ENCODE assay signal across 40 cellular contexts in the genomic region with DNA sequence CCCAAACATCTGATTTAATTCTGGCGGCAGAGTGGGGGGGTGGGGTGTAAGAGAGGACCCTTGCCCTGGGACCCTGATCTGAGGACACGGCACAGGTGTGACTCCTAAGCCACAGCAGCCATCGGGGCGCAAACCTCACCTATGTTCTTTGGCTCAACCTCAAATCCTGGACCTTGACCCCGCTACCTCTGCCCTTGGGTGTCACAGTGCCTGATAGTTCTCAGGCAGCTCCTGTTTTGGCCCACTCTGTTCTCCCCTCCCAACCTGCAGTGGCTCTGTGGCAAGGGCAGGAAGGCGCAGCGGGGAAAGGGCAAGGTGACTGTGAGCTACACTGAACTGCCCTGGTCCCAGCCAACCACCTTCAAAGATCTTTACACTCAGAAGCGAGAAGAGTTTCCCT.
"Had no signal": no experiment of that assay in that cellular context is flagged by ENCODE, and none has a peak within 500 bp of the region (broad histone marks: within the 10 kb centered on the region; RNA-seq: fewer than 3 reads in every experiment).

No MANE protein-coding gene starts in this region.

- H3K36me3 ChIP-seq: adrenal gland, ascending aorta, brain microvascular endothelial cell, breast epithelium, cardiac muscle cell had no signal

- H3K36me3 Mint-ChIP-seq: activated naive CD4-positive, alpha-beta T cell treated with anti-CD3 and anti-CD28 coated beads, Interleukin-2, amount 10 ng/mL, durations not matched to agents 7 days and 5 days; activated naive CD4-positive, alpha-beta T cell treated with anti-CD3 and anti-CD28 coated beads, Interleukin-2, amount 50 U/mL, for 24 hours; activated naive CD8-positive, alpha-beta T cell; activated naive CD8-positive, alpha-beta T cell treated with anti-CD3 and anti-CD28 coated beads for 36 hours; activated naive CD8-positive, alpha-beta T cell treated with anti-CD3 and anti-CD28 coated beads, Interleukin-2, amount 10 ng/mL, durations not matched to agents 7 days and 5 days; brain had no signal

- H3K4me1 ChIP-seq: ascending aorta, body of pancreas, breast epithelium had no signal

- H3K4me3 ChIP-seq: adrenal gland, ascending aorta, body of pancreas, breast epithelium, cardiac muscle cell had no signal

- H3K4me1 Mint-ChIP-seq: activated naive CD4-positive, alpha-beta T cell treated with anti-CD3 and anti-CD28 coated beads, Interleukin-2, amount 10 ng/mL, durations not matched to agents 7 days and 5 days; activated naive CD4-positive, alpha-beta T cell treated with anti-CD3 and anti-CD28 coated beads, Interleukin-2, amount 50 U/mL, for 24 hours; activated naive CD8-positive, alpha-beta T cell treated with anti-CD3 and anti-CD28 coated beads for 36 hours; activated naive CD8-positive, alpha-beta T cell treated with anti-CD3 and anti-CD28 coated beads, Interleukin-2, amount 10 ng/mL, durations not matched to agents 7 days and 5 days; activated naive CD8-positive, alpha-beta T cell treated with anti-CD3 and anti-CD28 coated beads, Interleukin-2, amount 50 U/mL, for 24 hours; activated T-helper 17 cell treated with anti-CD3 and anti-CD28 coated beads, Interleukin-2, amount 50 U/mL, for 72 hours; brain; central memory CD8-positive, alpha-beta T cell had no signal

- FAIRE-seq: astrocyte, bronchial epithelial cell had no signal

- H3K27ac Mint-ChIP-seq: activated naive CD4-positive, alpha-beta T cell treated with anti-CD3 and anti-CD28 coated beads for 36 hours; activated naive CD4-positive, alpha-beta T cell treated with anti-CD3 and anti-CD28 coated beads, Interleukin-2, amount 10 ng/mL, durations not matched to agents 7 days and 5 days; activated naive CD4-positive, alpha-beta T cell treated with anti-CD3 and anti-CD28 coated beads, Interleukin-2, amount 50 U/mL, for 24 hours; activated naive CD4-positive, alpha-beta T cell treated with anti-CD3 and anti-CD28 coated beads, Interleukin-2, amount 50 U/mL, for 72 hours; activated naive CD8-positive, alpha-beta T cell; activated naive CD8-positive, alpha-beta T cell treated with anti-CD3 and anti-CD28 coated beads for 36 hours; activated naive CD8-positive, alpha-beta T cell treated with anti-CD3 and anti-CD28 coated beads, Interleukin-2, amount 10 ng/mL, durations not matched to agents 7 days and 5 days; activated naive CD8-positive, alpha-beta T cell treated with anti-CD3 and anti-CD28 coated beads, Interleukin-2, amount 50 U/mL, for 24 hours; activated T-cell treated with anti-CD3 and anti-CD28 coated beads, Interleukin-2, amount 50 U/mL, for 24 hours; activated T-cell treated with anti-CD3 and anti-CD28 coated beads, Interleukin-2, amount 50 U/mL, for 72 hours; activated T-helper 1 cell treated with anti-CD3 and anti-CD28 coated beads, Interleukin-12 subunit alpha, Interleukin-12 subunit beta, Interleukin-2, Interleukin-4 antibody, amounts not matched to agents 30 ng/mL and 10 ng/mL and 1 ng/mL, durations not matched to agents 14 hours and 24 hours and 36 hours; activated T-helper 17 cell treated with anti-CD3 and anti-CD28 coated beads, Interleukin-2, amount 50 U/mL, for 72 hours; activated T-helper 2 cell treated with anti-CD3 and anti-CD28 coated beads, Interferon-gamma antibody, Interleukin-2, Interleukin-4, amounts not matched to agents 10 μg/mL and 5 μg/mL and 100 μg/mL, durations not matched to agents 14 hours and 24 hours and 36 hours had no signal

- H3K4me3 Mint-ChIP-seq: activated naive CD4-positive, alpha-beta T cell treated with anti-CD3 and anti-CD28 coated beads for 36 hours; activated naive CD4-positive, alpha-beta T cell treated with anti-CD3 and anti-CD28 coated beads, Interleukin-2, amount 10 ng/mL, durations not matched to agents 7 days and 5 days; activated naive CD4-positive, alpha-beta T cell treated with anti-CD3 and anti-CD28 coated beads, Interleukin-2, amount 50 U/mL, for 24 hours; activated naive CD8-positive, alpha-beta T cell; activated naive CD8-positive, alpha-beta T cell treated with anti-CD3 and anti-CD28 coated beads for 36 hours; activated naive CD8-positive, alpha-beta T cell treated with anti-CD3 and anti-CD28 coated beads, Interleukin-2, amount 10 ng/mL, durations not matched to agents 7 days and 5 days; activated naive CD8-positive, alpha-beta T cell treated with anti-CD3 and anti-CD28 coated beads, Interleukin-2, amount 50 U/mL, for 24 hours; activated T-cell treated with anti-CD3 and anti-CD28 coated beads, Interleukin-2, amount 50 U/mL, for 24 hours; activated T-cell treated with anti-CD3 and anti-CD28 coated beads, Interleukin-2, amount 50 U/mL, for 4 hours; activated T-cell treated with anti-CD3 and anti-CD28 coated beads, Interleukin-2, amount 50 U/mL, for 72 hours; activated T-helper 1 cell treated with anti-CD3 and anti-CD28 coated beads, Interleukin-12 subunit alpha, Interleukin-12 subunit beta, Interleukin-2, Interleukin-4 antibody, amounts not matched to agents 30 ng/mL and 10 ng/mL and 1 ng/mL, durations not matched to agents 14 hours and 24 hours and 36 hours; activated T-helper 17 cell treated with anti-CD3 and anti-CD28 coated beads, Interleukin-2, amount 50 U/mL, for 72 hours; brain; central memory CD8-positive, alpha-beta T cell had no signal

- H3K27ac ChIP-seq: adrenal gland, ascending aorta, body of pancreas, brain microvascular endothelial cell, breast epithelium, cardiac muscle cell had no signal

- ATAC-seq: activated naive CD4-positive, alpha-beta T cell treated with anti-CD3 and anti-CD28 coated beads, Interleukin-2, amount 50 U/mL, for 72 hours; activated naive CD8-positive, alpha-beta T cell treated with anti-CD3 and anti-CD28 coated beads, Interleukin-2, amount 50 U/mL, for 24 hours; activated T-cell treated with anti-CD3 and anti-CD28 coated beads, Interleukin-2, amount 50 U/mL, for 4 hours; activated T-cell treated with anti-CD3 and anti-CD28 coated beads, Interleukin-2, amount 50 U/mL, for 72 hours; activated T-helper 17 cell treated with anti-CD3 and anti-CD28 coated beads, Interleukin-2, amount 50 U/mL, for 72 hours; body of pancreas had no signal

- DNase-seq: activated effector memory CD4-positive, alpha-beta T cell treated with anti-CD3 and anti-CD28 coated beads, Interleukin-2, amount 50 U/mL, for 16 hours; activated effector memory CD4-positive, alpha-beta T cell treated with Interleukin-2 at 50 U/mL for 16 hours; activated gamma-delta T cell; activated gamma-delta T cell treated with Interleukin-2 at 50 U/mL for 16 hours; activated naive CD4-positive, alpha-beta T cell; activated naive CD4-positive, alpha-beta T cell treated with anti-CD3 and anti-CD28 coated beads for 36 hours; activated naive CD4-positive, alpha-beta T cell treated with anti-CD3 and anti-CD28 coated beads, Interleukin-2, amount 10 ng/mL, durations not matched to agents 7 days and 5 days; activated naive CD4-positive, alpha-beta T cell treated with anti-CD3 and anti-CD28 coated beads, Interleukin-2, amount 50 U/mL, for 16 hours; activated naive CD4-positive, alpha-beta T cell treated with Interleukin-2 at 50 U/mL for 16 hours; activated naive CD8-positive, alpha-beta T cell treated with anti-CD3 and anti-CD28 coated beads for 36 hours; activated naive CD8-positive, alpha-beta T cell treated with anti-CD3 and anti-CD28 coated beads, Interleukin-2, amount 10 ng/mL, durations not matched to agents 7 days and 5 days; activated naive CD8-positive, alpha-beta T cell treated with anti-CD3 and anti-CD28 coated beads, Interleukin-2, amount 50 U/mL, for 24 hours; activated T-cell treated with anti-CD3 and anti-CD28 coated beads, Interleukin-2, amount 50 U/mL, for 1 hour; activated T-cell treated with anti-CD3 and anti-CD28 coated beads, Interleukin-2, amount 50 U/mL, for 24 hours; activated T-cell treated with anti-CD3 and anti-CD28 coated beads, Interleukin-2, amount 50 U/mL, for 4 hours; activated T-cell treated with anti-CD3 and anti-CD28 coated beads, Interleukin-2, amount 50 U/mL, for 48 hours; activated T-cell treated with anti-CD3 and anti-CD28 coated beads, Interleukin-2, amount 50 U/mL, for 72 hours; adrenal gland; amniotic stem cell; amygdala; anterior cingulate cortex; aorta; body of pancreas; brain microvascular endothelial cell; caudate nucleus; central memory CD4-positive, alpha-beta T cell; cerebellar nuclear complex had no signal

- H3K27me3 ChIP-seq: adrenal gland, ascending aorta, body of pancreas, brain microvascular endothelial cell, breast epithelium, cardiac muscle cell had no signal

- H3K27me3 Mint-ChIP-seq: activated naive CD4-positive, alpha-beta T cell treated with anti-CD3 and anti-CD28 coated beads, Interleukin-2, amount 10 ng/mL, durations not matched to agents 7 days and 5 days; activated naive CD4-positive, alpha-beta T cell treated with anti-CD3 and anti-CD28 coated beads, Interleukin-2, amount 50 U/mL, for 24 hours; activated naive CD8-positive, alpha-beta T cell; activated naive CD8-positive, alpha-beta T cell treated with anti-CD3 and anti-CD28 coated beads for 36 hours; activated naive CD8-positive, alpha-beta T cell treated with anti-CD3 and anti-CD28 coated beads, Interleukin-2, amount 10 ng/mL, durations not matched to agents 7 days and 5 days; activated naive CD8-positive, alpha-beta T cell treated with anti-CD3 and anti-CD28 coated beads, Interleukin-2, amount 50 U/mL, for 24 hours; activated T-helper 17 cell treated with anti-CD3 and anti-CD28 coated beads, Interleukin-2, amount 50 U/mL, for 72 hours; central memory CD8-positive, alpha-beta T cell had no signal
